3 cellular contexts compared by ENCODE assay signal in genomic region chr7:31470883-31471282, GRCh38. TPM values are rescaled to one million over a fixed set of nuclear protein-coding genes. Genes with fewer than 3 reads are reported as not detected.
"Had no signal": no experiment of that assay in that cellular context is flagged by ENCODE, and none has a peak within 500 bp of the region (broad histone marks: within the 10 kb centered on the region; RNA-seq: fewer than 3 reads in every experiment).

No MANE protein-coding gene starts in this region.

RNA-seq across cellular contexts. Expression of gene ITPRID1, which starts 43.0 kb away (rescaled TPM):
- total RNA-seq: GM23248, H4, HFFc6 had no signal
- polyA plus RNA-seq: GM23248 had no signal
